ENCODE assay signal across 8 cellular contexts in the genomic region with DNA sequence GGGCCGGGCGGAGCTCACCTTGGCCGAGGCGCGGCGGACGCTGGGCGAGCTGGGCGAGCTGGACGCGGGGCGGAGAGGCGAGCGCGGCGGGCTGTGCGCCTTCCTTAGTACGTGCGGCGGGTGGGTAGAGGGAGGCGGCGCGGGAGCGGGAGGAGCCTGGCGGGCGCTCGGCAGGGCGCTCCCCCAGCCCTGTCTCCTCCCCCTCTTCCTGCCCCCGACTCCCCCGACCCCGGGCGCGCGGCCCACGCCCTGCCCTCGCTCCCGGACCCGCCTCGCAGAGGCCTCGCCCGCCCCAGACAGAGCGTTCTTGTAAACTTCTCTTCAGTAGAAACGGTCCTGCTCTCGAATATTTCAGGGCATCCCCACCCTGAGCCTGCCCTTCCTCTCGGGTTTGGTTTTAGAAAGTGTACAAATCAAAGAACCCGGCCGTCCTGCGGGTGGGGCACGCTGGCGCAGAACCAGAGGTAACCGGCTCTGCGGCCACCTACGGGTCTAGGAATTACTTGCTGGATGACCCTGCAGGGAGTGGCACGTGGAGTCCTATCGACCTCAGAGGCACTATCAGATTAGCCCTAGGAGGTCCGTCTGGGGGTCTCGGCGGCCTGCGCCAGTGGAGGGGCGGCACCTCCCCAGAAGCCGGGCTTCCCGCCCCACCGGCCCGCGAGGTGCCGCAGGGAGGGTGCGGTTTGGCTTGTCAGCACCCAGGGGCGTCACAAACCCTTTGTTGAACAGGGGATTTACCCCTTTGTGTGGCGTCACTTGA. TPM values are rescaled to one million over a fixed set of nuclear protein-coding genes. Genes with fewer than 3 reads are reported as not detected.
DNase-seq lines count a peak whose midpoint lies in the region; ATAC-seq, FAIRE-seq and TF ChIP-seq lines count a peak whose summit lies in the region.

A gene with protein sequence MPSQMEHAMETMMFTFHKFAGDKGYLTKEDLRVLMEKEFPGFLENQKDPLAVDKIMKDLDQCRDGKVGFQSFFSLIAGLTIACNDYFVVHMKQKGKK (minus strand): TSS at position 126 of the 763 bp plus-strand sequence. CDS start 7,629 bp downstream, outside the sequence.

- peaks cover 24% of the 10 kb centered on the region for H3K27me3 Mint-ChIP-seq in GM23338 (ENCODE audit: insufficient read depth, low read depth, poor library complexity)

- peak within 1 kb of the TSS; percentile 62 for H3K9ac ChIP-seq in neural cell (ENCODE audit: low read length)

- no peaks in the 10 kb centered on the region for H3K36me3 Mint-ChIP-seq in GM23338 (ENCODE audit: low read depth)

- H2AFZ ChIP-seq in GM23338 (peak within 1 kb of the TSS; percentile 97), neural cell (ENCODE audit: low read depth, low read length) (peak within 1 kb of the TSS; percentile 32)

- no peak for TF ChIP-seq EP300 in neural cell (conservative IDR thresholded peaks at IDR 0.05; ENCODE audit: poor library complexity, severe bottlenecking)

- H3K27ac ChIP-seq in GM23338 (ENCODE audit: low read depth) (peak within 1 kb of the TSS; percentile 55), neural cell (ENCODE audit: low read length) (no peak within 1 kb of the TSS), thoracic aorta (peak within 1 kb of the TSS; percentile 84 to 88)

- DNase-seq in GM23338 (ENCODE audit: low spot score) (peak; percentile 74), RPMI7951 (ENCODE audit: low read depth) (peak; percentile 83), fibroblast of the aortic adventitia (ENCODE audit: low read depth) (peak; percentile 76), thoracic aorta (ENCODE audit: low spot score) (peak; percentile 46)
- peak; percentile 67 for DNase-seq in activated T-helper 9 cell treated with anti-CD3 and anti-CD28 coated beads, Interleukin-2, amount 50 U/mL, for 16 hours (ENCODE audit: low read depth)

- no peak for TF ChIP-seq RAD21 in neural cell (conservative IDR thresholded peaks at IDR 0.05)

- H3K9me2 ChIP-seq in GM23338 (ENCODE audit: insufficient read depth) (no peaks in the 10 kb centered on the region), neural cell (ENCODE audit: insufficient read depth, low read length) (no peaks in the 10 kb centered on the region)

- H3K4me1 ChIP-seq in GM23338 (ENCODE audit: insufficient read depth), result peaks cover 32% of the 10 kb centered on the region
- H3K4me1 ChIP-seq in thoracic aorta (ENCODE audit: control insufficient read depth in 1 of 2, low read depth in 2 of 2), result peaks cover 36 to 52% of the 10 kb centered on the region in 2 donors

- H3K4me1 Mint-ChIP-seq in GM23338, result peaks cover 31% of the 10 kb centered on the region

- peak; percentile 70 for ATAC-seq in GM23338
- no peak for ATAC-seq in thoracic aorta (ENCODE audit: insufficient number of reproducible peaks, low FRiP score, low read depth)
- no peak for ATAC-seq in GM18520 (IDR thresholded peaks at IDR 0.05; ENCODE audit: unreplicated experiment)

- peak within 1 kb of the TSS; percentile 88 for H3K4me3 Mint-ChIP-seq in GM23338

- peak; percentile 21 for FAIRE-seq in A204.1 (lab: Jason Lieb, UNC)

- H3F3A ChIP-seq in GM23338 (replicated peaks; ENCODE audit: low read depth), result peaks cover 3% of the 10 kb centered on the region; the same call in 1 of the 2 replicates
- no peaks in the 10 kb centered on the region for H3F3A ChIP-seq in neural cell (ENCODE audit: insufficient read depth, low read length, poor library complexity, severe bottlenecking)

- H3K27ac Mint-ChIP-seq in GM23338, result no peak within 1 kb of the TSS

- no peaks in the 10 kb centered on the region for H3K9me3 Mint-ChIP-seq in GM23338

- H3K9me3 ChIP-seq in neural cell (ENCODE audit: low read length) (no peaks in the 10 kb centered on the region), thoracic aorta (no peaks in the 10 kb centered on the region)

- H3K79me2 ChIP-seq in GM23338 (replicated peaks; ENCODE audit: insufficient read depth) (peaks cover 32% of the 10 kb centered on the region), neural cell (replicated peaks; ENCODE audit: insufficient read depth, low read length) (no peaks in the 10 kb centered on the region)

- peak within 1 kb of the TSS; percentile 92 for H3K4me3 ChIP-seq in GM23338
- H3K4me3 ChIP-seq in fibroblast of the aortic adventitia (ENCODE audit: low read depth, low read length), result peak within 1 kb of the TSS; percentile 79
- peak within 1 kb of the TSS; percentile 72 for H3K4me3 ChIP-seq in neural cell (ENCODE audit: low read length)
- H3K4me3 ChIP-seq in thoracic aorta, result peak within 1 kb of the TSS; percentile 85

- peak within 1 kb of the TSS; percentile 95 for H3K4me2 ChIP-seq in GM23338
- H3K4me2 ChIP-seq in neural cell (ENCODE audit: low read length), result no peak within 1 kb of the TSS

- H4K20me1 ChIP-seq in GM23338 (replicated peaks; ENCODE audit: insufficient read depth) (0 out of 2 replicates have a peak, but pooled peaks cover 4% of the 10 kb centered on the region), neural cell (ENCODE audit: insufficient read depth) (no peaks in the 10 kb centered on the region)

- TF ChIP-seq CTCF in GM23338 (conservative IDR thresholded peaks at IDR 0.05; ENCODE audit: low read depth in 2 of 2), result no peak
- no peak for TF ChIP-seq CTCF in fibroblast of the aortic adventitia (IDR thresholded peaks at IDR 0.05; ENCODE audit: insufficient read depth, low read length)
- TF ChIP-seq CTCF in neural cell (IDR thresholded peaks at IDR 0.05; ENCODE audit: poor library complexity, severe bottlenecking), result no peak
- TF ChIP-seq CTCF in thoracic aorta (IDR thresholded peaks at IDR 0.05), result no peak

- H3K36me3 ChIP-seq in GM23338 (ENCODE audit: insufficient read depth) (no peaks in the 10 kb centered on the region), neural cell (ENCODE audit: insufficient read depth, low read length) (no peaks in the 10 kb centered on the region), thoracic aorta (no peaks in the 10 kb centered on the region)

- peaks cover 16% of the 10 kb centered on the region for H3K27me3 ChIP-seq in GM23338 (ENCODE audit: insufficient read depth)
- peaks cover 77% of the 10 kb centered on the region for H3K27me3 ChIP-seq in neural cell (ENCODE audit: insufficient read depth, low read depth, low read length)
- H3K27me3 ChIP-seq in thoracic aorta (replicated peaks; ENCODE audit: insufficient read depth), result no peaks in the 10 kb centered on the region

TF ChIP-seq in GM23338, 12 proteins besides CTCF, POLR2A, EP300 and RAD21:
- no peak for TF ChIP-seq EZH2phosphoT487 (IDR thresholded peaks at IDR 0.05; ENCODE audit: unreplicated experiment)
- peak; percentile 32; the same call in 1 of the 2 replicates for TF ChIP-seq POLR2AphosphoS5 (IDR thresholded peaks at IDR 0.05; ENCODE audit: low read depth)
- no peak for TF ChIP-seq ZNF114 (CRISPR knock-in tag; IDR thresholded peaks at IDR 0.05)
- TF ChIP-seq EZH2 (IDR thresholded peaks at IDR 0.05; ENCODE audit: low read depth, unreplicated experiment), result peak; percentile 23
- no peak for TF ChIP-seq JUNB (IDR thresholded peaks at IDR 0.05; ENCODE audit: unreplicated experiment)

TF ChIP-seq in neural cell, 6 proteins besides CTCF, POLR2A, EP300 and RAD21:
- TF ChIP-seq MXI1 (conservative IDR thresholded peaks at IDR 0.05; ENCODE audit: poor library complexity, severe bottlenecking) (no peak), TAF1 (IDR thresholded peaks at IDR 0.05; ENCODE audit: low read depth) (no peak), POLR2AphosphoS5 (IDR thresholded peaks at IDR 0.05) (no peak), SMC3 (conservative IDR thresholded peaks at IDR 0.05; ENCODE audit: poor library complexity) (no peak), EZH2 (IDR thresholded peaks at IDR 0.05; ENCODE audit: borderline replicate concordance, insufficient read depth, low read length, poor library complexity, severe bottlenecking) (no peak)
- TF ChIP-seq, protein P1, sequence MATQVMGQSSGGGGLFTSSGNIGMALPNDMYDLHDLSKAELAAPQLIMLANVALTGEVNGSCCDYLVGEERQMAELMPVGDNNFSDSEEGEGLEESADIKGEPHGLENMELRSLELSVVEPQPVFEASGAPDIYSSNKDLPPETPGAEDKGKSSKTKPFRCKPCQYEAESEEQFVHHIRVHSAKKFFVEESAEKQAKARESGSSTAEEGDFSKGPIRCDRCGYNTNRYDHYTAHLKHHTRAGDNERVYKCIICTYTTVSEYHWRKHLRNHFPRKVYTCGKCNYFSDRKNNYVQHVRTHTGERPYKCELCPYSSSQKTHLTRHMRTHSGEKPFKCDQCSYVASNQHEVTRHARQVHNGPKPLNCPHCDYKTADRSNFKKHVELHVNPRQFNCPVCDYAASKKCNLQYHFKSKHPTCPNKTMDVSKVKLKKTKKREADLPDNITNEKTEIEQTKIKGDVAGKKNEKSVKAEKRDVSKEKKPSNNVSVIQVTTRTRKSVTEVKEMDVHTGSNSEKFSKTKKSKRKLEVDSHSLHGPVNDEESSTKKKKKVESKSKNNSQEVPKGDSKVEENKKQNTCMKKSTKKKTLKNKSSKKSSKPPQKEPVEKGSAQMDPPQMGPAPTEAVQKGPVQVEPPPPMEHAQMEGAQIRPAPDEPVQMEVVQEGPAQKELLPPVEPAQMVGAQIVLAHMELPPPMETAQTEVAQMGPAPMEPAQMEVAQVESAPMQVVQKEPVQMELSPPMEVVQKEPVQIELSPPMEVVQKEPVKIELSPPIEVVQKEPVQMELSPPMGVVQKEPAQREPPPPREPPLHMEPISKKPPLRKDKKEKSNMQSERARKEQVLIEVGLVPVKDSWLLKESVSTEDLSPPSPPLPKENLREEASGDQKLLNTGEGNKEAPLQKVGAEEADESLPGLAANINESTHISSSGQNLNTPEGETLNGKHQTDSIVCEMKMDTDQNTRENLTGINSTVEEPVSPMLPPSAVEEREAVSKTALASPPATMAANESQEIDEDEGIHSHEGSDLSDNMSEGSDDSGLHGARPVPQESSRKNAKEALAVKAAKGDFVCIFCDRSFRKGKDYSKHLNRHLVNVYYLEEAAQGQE (IDR thresholded peaks at IDR 0.05; ENCODE audit: borderline replicate concordance), result no peak

RNA-seq across cellular contexts. Expression of the gene that starts here (rescaled TPM):
- 25.6 and 35.9 TPM in 2 replicates for total RNA-seq in GM23338 (2014; rRNA removed; shearing (Covaris generic))
- polyA plus RNA-seq in GM23338 (2016; fragmentation: Nextera tagmentation; extraction: Ambion mirVana) (634 and 677 TPM in 2 replicates), neural cell (16.5 and 24.5 TPM in 2 replicates)
- 165 and 220 TPM in 2 replicates for total RNA-seq in RPMI7951 (2014; rRNA removed; shearing (Covaris generic))
- total RNA-seq in fibroblast of the aortic adventitia (ENCODE audit: low replicate concordance) (271 and 340 TPM in 2 replicates), thoracic aorta (100 to 1,000 TPM in 1 of 2 donors, 10 to 100 TPM in 1; 47.0 to 107 TPM)
- 11.7 and 16.2 TPM in 2 replicates for polyA minus RNA-seq in neural cell

Comparison
In these comparisons a context has a peak if more than half of its experiments do, and no peak if none do; other contexts are left out.
1. RNA of the gene that starts here (polyA plus RNA-seq): 634 to 677 TPM in GM23338; 16.5 to 24.5 TPM in neural cell; every median in the first group is over 10 times any median in the second.
2. Peak in every context shown above with its lines, with median percentiles within 50 percentile points of each other: DNase-seq and H3K4me3 ChIP-seq.